ENCODE assay signal across 9 cellular contexts in the genomic region with DNA sequence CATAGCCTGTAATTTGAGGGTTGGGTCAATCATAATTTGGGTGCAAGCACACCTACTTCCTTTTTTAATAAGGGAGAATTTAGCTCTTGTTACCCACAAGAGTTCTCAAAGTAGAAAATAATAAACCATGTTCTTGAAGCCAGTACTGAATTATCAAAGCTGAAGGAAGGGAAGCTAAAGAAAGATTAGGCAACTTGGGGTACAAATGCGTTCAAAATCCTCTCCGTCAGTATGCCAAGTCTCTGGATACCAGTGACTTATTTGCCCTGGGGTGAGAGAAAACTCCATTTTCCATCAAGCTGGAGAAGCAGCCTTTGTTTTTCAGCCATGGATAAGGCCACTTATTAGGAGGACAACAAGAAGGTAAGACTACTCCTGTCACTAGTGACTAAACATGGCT. TPM values are rescaled to one million over a fixed set of nuclear protein-coding genes. Genes with fewer than 3 reads are reported as not detected.
DNase-seq lines count a peak whose midpoint lies in the region; ATAC-seq, FAIRE-seq and TF ChIP-seq lines count a peak whose summit lies in the region.
"Had no signal": no experiment of that assay in that cellular context is flagged by ENCODE, and none has a peak within 500 bp of the region (broad histone marks: within the 10 kb centered on the region; RNA-seq: fewer than 3 reads in every experiment).

No MANE protein-coding gene starts in this region.

- H3K9me3 Mint-ChIP-seq in activated naive CD8-positive, alpha-beta T cell treated with anti-CD3 and anti-CD28 coated beads, Interleukin-2, amount 10 ng/mL, durations not matched to agents 7 days and 5 days, result peaks cover 1% of the 10 kb centered on the region

- no peak for DNase-seq in left ventricle myocardium inferior
- DNase-seq in left ventricle myocardium superior, result no peak
- DNase-seq in activated naive CD8-positive, alpha-beta T cell treated with anti-CD3 and anti-CD28 coated beads, Interleukin-2, amount 10 ng/mL, durations not matched to agents 7 days and 5 days, result no peak
- DNase-seq in GM10266 (ENCODE audit: extremely low spot score), result no peak
- no peak for DNase-seq in GM19239 (ENCODE audit: insufficient read length, low spot score)
- no peak for DNase-seq in glomerular visceral epithelial cell (ENCODE audit: extremely low spot score)

- H3K4me1 ChIP-seq in left ventricle myocardium inferior (peaks cover 38% of the 10 kb centered on the region), mucosa of rectum (ENCODE audit: control insufficient read depth in 2 of 2, insufficient read depth in 2 of 2, low read length in 2 of 2) (peaks cover 0 to 3% of the 10 kb centered on the region in 2 donors)

- no peaks in the 10 kb centered on the region for H3K27me3 Mint-ChIP-seq in activated naive CD8-positive, alpha-beta T cell treated with anti-CD3 and anti-CD28 coated beads, Interleukin-2, amount 10 ng/mL, durations not matched to agents 7 days and 5 days

- H3K4me3 ChIP-seq in left ventricle myocardium inferior (no peak overlapping the region), mucosa of rectum (ENCODE audit: low read length in 2 of 2) (no peak overlapping the region)
- H3K4me3 ChIP-seq: body of pancreas had no signal

- POLR2A ChIA-PET in activated naive CD8-positive, alpha-beta T cell treated with anti-CD3 and anti-CD28 coated beads, Interleukin-2, amount 10 ng/mL, durations not matched to agents 7 days and 5 days (lab: Charles Lee), result interaction anchor here (0.6 to 2.1 kb wide), 6 partner anchors 10 to 206 kb away, joined by 3 to 10 read pairs (median 4); a partner anchor contains a TSS

- TF ChIP-seq CTCF in left ventricle myocardium inferior (IDR thresholded peaks at IDR 0.05; ENCODE audit: borderline replicate concordance) (no peak), GM10266 (IDR thresholded peaks at IDR 0.05; ENCODE audit: control insufficient read depth, insufficient read depth, low read depth, missing control alignments) (no peak)

- intact Hi-C loops in left ventricle myocardium inferior (cut with micrococcal nuclease), result no loop called here
- intact Hi-C loops in left ventricle myocardium superior (cut with micrococcal nuclease), result no loop called here

- H3K27ac Mint-ChIP-seq in activated naive CD8-positive, alpha-beta T cell treated with anti-CD3 and anti-CD28 coated beads, Interleukin-2, amount 10 ng/mL, durations not matched to agents 7 days and 5 days, result peak overlapping the region; percentile 88

- ATAC-seq in left ventricle myocardium superior, result no peak
- ATAC-seq in activated naive CD8-positive, alpha-beta T cell treated with anti-CD3 and anti-CD28 coated beads, Interleukin-2, amount 10 ng/mL, durations not matched to agents 7 days and 5 days (ENCODE audit: low read depth), result no peak
- no peak for ATAC-seq in GM18867 (IDR thresholded peaks at IDR 0.05; ENCODE audit: unreplicated experiment)
- ATAC-seq: body of pancreas had no signal

- H3K4me3 Mint-ChIP-seq in activated naive CD8-positive, alpha-beta T cell treated with anti-CD3 and anti-CD28 coated beads, Interleukin-2, amount 10 ng/mL, durations not matched to agents 7 days and 5 days, result peak overlapping the region; percentile 62

- peaks cover 6% of the 10 kb centered on the region for H3K9me3 ChIP-seq in left ventricle myocardium inferior (replicated peaks)
- H3K9me3 ChIP-seq in mucosa of rectum (ENCODE audit: control insufficient read depth in 2 of 2, low read length in 2 of 2), result no peaks in the 10 kb centered on the region
- H3K9me3 ChIP-seq: body of pancreas had no signal

- H3K27me3 ChIP-seq in left ventricle myocardium inferior (ENCODE audit: low read depth) (no peaks in the 10 kb centered on the region), mucosa of rectum (ENCODE audit: control insufficient read depth in 2 of 2, insufficient read depth in 2 of 2, low read length in 2 of 2) (no peaks in the 10 kb centered on the region)
- H3K27me3 ChIP-seq: body of pancreas had no signal

- FAIRE-seq in GM19239 (lab: Jason Lieb, UNC), result no peak

- H3K36me3 ChIP-seq in left ventricle myocardium inferior (peaks cover 48% of the 10 kb centered on the region), mucosa of rectum (ENCODE audit: control insufficient read depth in 2 of 2, insufficient read depth in 2 of 2, low read length in 2 of 2) (peaks cover 38 to 40% of the 10 kb centered on the region in 2 donors)

- peak overlapping the region; percentile 5 for H3K27ac ChIP-seq in left ventricle myocardium inferior (replicated peaks)
- peak overlapping the region; percentile 30 to 64 for H3K27ac ChIP-seq in mucosa of rectum (ENCODE audit: low read depth in 2 of 2, low read length in 2 of 2)

- H3K4me1 Mint-ChIP-seq in activated naive CD8-positive, alpha-beta T cell treated with anti-CD3 and anti-CD28 coated beads, Interleukin-2, amount 10 ng/mL, durations not matched to agents 7 days and 5 days, result peaks cover 35% of the 10 kb centered on the region

- H3K9ac ChIP-seq in mucosa of rectum (ENCODE audit: low read depth in 1 of 2, low read length in 2 of 2), result no peak overlapping the region

- peaks cover 52% of the 10 kb centered on the region for H3K36me3 Mint-ChIP-seq in activated naive CD8-positive, alpha-beta T cell treated with anti-CD3 and anti-CD28 coated beads, Interleukin-2, amount 10 ng/mL, durations not matched to agents 7 days and 5 days

RNA-seq across cellular contexts. Expression of a gene that starts 23.5 kb away (rescaled TPM):
- total RNA-seq in left ventricle myocardium inferior (3.1 TPM), left ventricle myocardium superior (3.8 TPM)
- total RNA-seq in activated naive CD8-positive, alpha-beta T cell treated with anti-CD3 and anti-CD28 coated beads, Interleukin-2, amount 10 ng/mL, durations not matched to agents 7 days and 5 days, result 10 to 100 TPM; 31.6 to 32.0 TPM

RNA-seq across cellular contexts. Expression of a gene that starts 25.0 kb away (rescaled TPM):
- total RNA-seq in left ventricle myocardium inferior (17.2 TPM), left ventricle myocardium superior (20.4 TPM)
- total RNA-seq in activated naive CD8-positive, alpha-beta T cell treated with anti-CD3 and anti-CD28 coated beads, Interleukin-2, amount 10 ng/mL, durations not matched to agents 7 days and 5 days, result 10 to 100 TPM; 98.6 to 99.9 TPM

RNA-seq across cellular contexts. Expression of a gene that starts 28.8 kb away (rescaled TPM):
- total RNA-seq in left ventricle myocardium inferior, result 84.2 TPM
- total RNA-seq in left ventricle myocardium superior, result 108 TPM
- total RNA-seq in activated naive CD8-positive, alpha-beta T cell treated with anti-CD3 and anti-CD28 coated beads, Interleukin-2, amount 10 ng/mL, durations not matched to agents 7 days and 5 days, result 100 to 1,000 TPM; 195 to 216 TPM
